16 cellular contexts compared by ENCODE assay signal in genomic region chr5:26482076-26482816, GRCh38.
DNase-seq lines count a peak whose midpoint lies in the region; ATAC-seq and TF ChIP-seq lines count a peak whose summit lies in the region.
"Had no signal": no experiment of that assay in that cellular context is flagged by ENCODE, and none has a peak within 500 bp of the region (broad histone marks: within the 10 kb centered on the region; RNA-seq: fewer than 3 reads in every experiment).

No MANE protein-coding gene starts in this region.

- H3K4me3 ChIP-seq in duodenal mucosa (ENCODE audit: low read depth in 1 of 2, low read length in 2 of 2): peak overlapping the region; percentile 0 to 35
- peak overlapping the region in 2 of 3 donors; percentile 25 to 68 for H3K4me3 ChIP-seq in skeletal muscle tissue (ENCODE audit: low read length in 3 of 3)
- no peak overlapping the region for H3K4me3 ChIP-seq in endodermal cell (ENCODE audit: low read length)

- DNase-seq in NAMALWA (ENCODE audit: low spot score) (peak; percentile 19), GM19238 (ENCODE audit: insufficient read length, low spot score) (no peak), NCI-H226 (no peak), endodermal cell (no peak), NCI-H146 (lab: John Stamatoyannopoulos, UW) (no peak)
- DNase-seq: activated B cell treated with CpG ODN at 0.5 μM for 24 hours; activated CD8-positive, alpha-beta memory T cell treated with anti-CD3 and anti-CD28 coated beads, Interleukin-2, amount 50 U/mL, for 48 hours; activated naive CD8-positive, alpha-beta T cell treated with anti-CD3 and anti-CD28 coated beads for 36 hours; CD4-positive, alpha-beta T cell; cortex of kidney; NCI-H187; stimulated activated CD4-positive, alpha-beta T cell treated with anti-CD3 and anti-CD28 coated beads, Interleukin-4, amount 100 ng/mL, for 4 hours; stimulated activated naive CD8-positive, alpha-beta T cell treated with anti-CD3 and anti-CD28 coated beads, Interleukin-15, Interleukin-2, amounts not matched to agents 100 U/mL and 50 U/mL, for 24 hours had no signal

- no peaks in the 10 kb centered on the region for H3K27me3 Mint-ChIP-seq in endodermal cell (ENCODE audit: insufficient read depth)
- H3K27me3 Mint-ChIP-seq: activated B cell treated with CpG ODN at 0.5 μM for 24 hours; activated naive CD8-positive, alpha-beta T cell treated with anti-CD3 and anti-CD28 coated beads for 36 hours; CD4-positive, alpha-beta T cell had no signal

- no peak overlapping the region for H3K27ac Mint-ChIP-seq in endodermal cell
- H3K27ac Mint-ChIP-seq: activated B cell treated with CpG ODN at 0.5 μM for 24 hours; activated naive CD8-positive, alpha-beta T cell treated with anti-CD3 and anti-CD28 coated beads for 36 hours; CD4-positive, alpha-beta T cell had no signal

- H3K9ac ChIP-seq in duodenal mucosa (ENCODE audit: low read depth in 1 of 2, low read length in 2 of 2) (no peak overlapping the region), skeletal muscle tissue (ENCODE audit: low read depth in 1 of 3, low read length in 3 of 3) (no peak overlapping the region), endodermal cell (ENCODE audit: extremely low read depth, low read length, poor library complexity, severe bottlenecking) (no peak overlapping the region)

- no peak for TF ChIP-seq CTCF in endodermal cell (conservative IDR thresholded peaks at IDR 0.05)

- H3K4me1 ChIP-seq in duodenal mucosa (ENCODE audit: control insufficient read depth in 1 of 2, insufficient read depth in 2 of 2, low read length in 2 of 2) (no peaks in the 10 kb centered on the region), skeletal muscle tissue (ENCODE audit: control insufficient read depth in 3 of 3, insufficient read depth in 3 of 3, low read length in 3 of 3) (no peaks in the 10 kb centered on the region), endodermal cell (ENCODE audit: control insufficient read depth, insufficient read depth, low read length) (peaks cover 4% of the 10 kb centered on the region)

- H3K36me3 Mint-ChIP-seq in endodermal cell (ENCODE audit: low read depth): no peaks in the 10 kb centered on the region
- H3K36me3 Mint-ChIP-seq: activated naive CD8-positive, alpha-beta T cell treated with anti-CD3 and anti-CD28 coated beads for 36 hours had no signal

- no peak overlapping the region for H3K4me3 Mint-ChIP-seq in endodermal cell
- H3K4me3 Mint-ChIP-seq: activated B cell treated with CpG ODN at 0.5 μM for 24 hours; activated naive CD8-positive, alpha-beta T cell treated with anti-CD3 and anti-CD28 coated beads for 36 hours; CD4-positive, alpha-beta T cell had no signal

- no peaks in the 10 kb centered on the region for H3K36me3 ChIP-seq in duodenal mucosa (ENCODE audit: control insufficient read depth in 1 of 2, insufficient read depth in 2 of 2, low read length in 2 of 2)
- H3K36me3 ChIP-seq in skeletal muscle tissue (ENCODE audit: control insufficient read depth in 3 of 3, insufficient read depth in 3 of 3, low read length in 3 of 3): no peaks in the 10 kb centered on the region
- H3K36me3 ChIP-seq in endodermal cell (ENCODE audit: control insufficient read depth, insufficient read depth, low read length): no peaks in the 10 kb centered on the region

- 91 to 97% methylated on average over 3 to 5 of the region's 5 CpGs for WGBS in endodermal cell (ENCODE audit: insufficient coverage in 1 of 2, insufficient read length in 1 of 2), 2 experiments

- peaks cover 4% of the 10 kb centered on the region for H3K4me1 Mint-ChIP-seq in endodermal cell
- H3K4me1 Mint-ChIP-seq: activated B cell treated with CpG ODN at 0.5 μM for 24 hours; activated naive CD8-positive, alpha-beta T cell treated with anti-CD3 and anti-CD28 coated beads for 36 hours had no signal

- H3K27ac ChIP-seq in duodenal mucosa (ENCODE audit: low read depth, low read length): no peak overlapping the region
- H3K27ac ChIP-seq in skeletal muscle tissue (ENCODE audit: low read depth, low read length): no peak overlapping the region
- H3K27ac ChIP-seq in endodermal cell (ENCODE audit: low read depth, low read length): no peak overlapping the region

- peak; percentile 19 for ATAC-seq in GM21717 (IDR thresholded peaks at IDR 0.05; ENCODE audit: unreplicated experiment)
- ATAC-seq: stimulated activated naive CD8-positive, alpha-beta T cell treated with anti-CD3 and anti-CD28 coated beads, Interleukin-15, Interleukin-2, amounts not matched to agents 100 U/mL and 50 U/mL, for 24 hours had no signal

- peaks cover 7% of the 10 kb centered on the region for H3K9me3 Mint-ChIP-seq in endodermal cell
- H3K9me3 Mint-ChIP-seq: CD4-positive, alpha-beta T cell had no signal

- H3K27me3 ChIP-seq in duodenal mucosa (ENCODE audit: control insufficient read depth in 1 of 2, insufficient read depth in 2 of 2, low read length in 2 of 2) (no peaks in the 10 kb centered on the region), skeletal muscle tissue (ENCODE audit: control insufficient read depth in 3 of 3, insufficient read depth in 3 of 3, low read length in 3 of 3) (no peaks in the 10 kb centered on the region), endodermal cell (ENCODE audit: control insufficient read depth, insufficient read depth, low read length, poor library complexity, severe bottlenecking) (no peaks in the 10 kb centered on the region)

- peaks cover 11 to 12% of the 10 kb centered on the region in 2 donors for H3K9me3 ChIP-seq in duodenal mucosa (ENCODE audit: control insufficient read depth in 1 of 2, low read length in 2 of 2)
- peaks cover 0 to 2% (median 0%) of the 10 kb centered on the region in 3 donors for H3K9me3 ChIP-seq in skeletal muscle tissue (ENCODE audit: control insufficient read depth in 3 of 3, low read length in 3 of 3)
- H3K9me3 ChIP-seq in endodermal cell (ENCODE audit: control insufficient read depth, low read length): no peaks in the 10 kb centered on the region
